ENCODE assay signal across 9 cellular contexts in the genomic region with DNA sequence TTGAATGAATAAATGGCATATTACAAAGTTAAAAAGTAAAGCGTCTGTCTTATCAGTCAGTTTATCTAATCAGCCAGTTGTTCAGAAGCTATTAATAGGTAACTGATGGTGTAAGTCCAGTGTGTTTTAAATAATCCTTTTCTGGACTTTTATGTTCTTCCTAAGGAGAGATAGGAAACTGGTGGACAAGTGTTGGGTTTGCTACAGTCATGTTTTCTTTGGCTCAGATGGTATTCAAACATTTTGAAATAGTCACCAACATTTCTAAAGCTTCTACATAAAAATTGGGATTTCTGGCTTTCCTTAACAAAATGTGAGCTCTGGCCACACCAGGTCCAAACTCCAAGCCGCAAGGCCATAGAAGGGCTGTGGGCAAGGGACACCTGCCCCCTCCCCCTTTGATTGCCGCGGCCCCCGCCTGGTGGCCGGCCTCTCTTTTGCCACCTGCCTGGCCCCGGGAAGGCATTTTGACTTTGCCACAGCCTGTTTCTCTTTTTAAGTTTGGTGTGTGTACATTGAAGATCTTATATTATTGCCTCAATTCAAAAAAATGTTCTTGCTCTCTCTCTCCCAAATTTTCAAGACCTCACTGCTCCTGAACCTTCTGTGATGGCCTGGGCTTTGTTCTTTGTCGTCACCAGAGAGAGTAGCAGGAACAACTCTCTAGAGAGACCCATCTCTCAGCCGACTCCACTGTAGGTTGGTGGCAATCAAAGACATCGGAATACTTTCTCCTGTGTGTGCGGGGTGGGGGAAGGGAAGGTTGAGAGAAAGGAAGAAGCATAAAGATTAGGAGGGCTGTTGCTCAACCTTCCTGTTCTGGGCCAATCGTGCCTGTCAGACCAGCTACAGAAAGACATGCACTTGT.
A peak's percentile ranks its signal among the peaks of the same experiment; 100 is the strongest.
DNase-seq lines count a peak whose midpoint lies in the region; ATAC-seq and TF ChIP-seq lines count a peak whose summit lies in the region.
"Had no signal": no experiment of that assay in that cellular context is flagged by ENCODE, and none has a peak within 500 bp of the region (broad histone marks: within the 10 kb centered on the region; RNA-seq: fewer than 3 reads in every experiment).

No MANE protein-coding gene starts in this region.

- no peak for TF ChIP-seq CTCF in DOHH2 (IDR thresholded peaks at IDR 0.05; ENCODE audit: low read depth, low read length, poor library complexity, severe bottlenecking)
- TF ChIP-seq CTCF in PC-9 (conservative IDR thresholded peaks at IDR 0.05): no peak
- no peak for TF ChIP-seq CTCF in colonic mucosa (IDR thresholded peaks at IDR 0.05)
- TF ChIP-seq CTCF in natural killer cell (IDR thresholded peaks at IDR 0.05): no peak

- peaks cover 8 to 11% of the 10 kb centered on the region in 2 donors for H3K4me1 Mint-ChIP-seq in natural killer cell

- DNase-seq in PC-9 (no peak), colonic mucosa (peak; percentile 82), natural killer cell (no peak), SJCRH30 (no peak), foreskin melanocyte (no peak)

- peak overlapping the region; percentile 28 for H3K4me3 Mint-ChIP-seq in natural killer cell

- H3K36me3 ChIP-seq in DOHH2 (ENCODE audit: control insufficient read depth, low read length) (no peaks in the 10 kb centered on the region), PC-9 (ENCODE audit: low read depth) (no peaks in the 10 kb centered on the region), colonic mucosa (no peaks in the 10 kb centered on the region), SJCRH30 (no peaks in the 10 kb centered on the region)
- H3K36me3 ChIP-seq: ascending aorta had no signal

- H3K4me3 ChIP-seq in DOHH2 (ENCODE audit: low read length): peak overlapping the region; percentile 53
- H3K4me3 ChIP-seq in PC-9: no peak overlapping the region
- H3K4me3 ChIP-seq in colonic mucosa: no peak overlapping the region
- no peak overlapping the region for H3K4me3 ChIP-seq in SJCRH30
- H3K4me3 ChIP-seq: ascending aorta had no signal

- POLR2A ChIA-PET in PC-9 (lab: Charles Lee; ENCODE audit: unreplicated experiment): no interaction called here

- H3K79me2 ChIP-seq in DOHH2 (ENCODE audit: control insufficient read depth, low read length): no peaks in the 10 kb centered on the region; the same call in 1 of the 2 replicates
- no peaks in the 10 kb centered on the region for H3K79me2 ChIP-seq in PC-9 (ENCODE audit: low read depth)

- H2AFZ ChIP-seq in PC-9: peak overlapping the region; percentile 53; the same call in 1 of the 2 replicates

- H3K9ac ChIP-seq in colonic mucosa (ENCODE audit: low read depth in 2 of 2, low read length in 2 of 2): peak overlapping the region in 1 of 2 donors; percentile 52

- H3K27ac ChIP-seq in DOHH2 (ENCODE audit: low read depth, low read length): peak overlapping the region; percentile 41
- 0 out of 2 replicates have a peak overlapping the region, but pooled peaks have one; percentile 22 for H3K27ac ChIP-seq in PC-9
- peak overlapping the region; percentile 28 for H3K27ac ChIP-seq in colonic mucosa
- H3K27ac ChIP-seq in SJCRH30: no peak overlapping the region
- H3K27ac ChIP-seq: ascending aorta had no signal

- H3F3A ChIP-seq in DOHH2 (ENCODE audit: control insufficient read depth, insufficient read depth) (peaks cover 10% of the 10 kb centered on the region; the same call in 1 of the 2 replicates), PC-9 (ENCODE audit: insufficient read depth, low read depth) (peaks cover 18% of the 10 kb centered on the region)

- peaks cover 4 to 24% of the 10 kb centered on the region in 2 donors for H3K27me3 Mint-ChIP-seq in natural killer cell (ENCODE audit: low read depth in 2 of 2)

- no peaks in the 10 kb centered on the region for H3K9me3 Mint-ChIP-seq in natural killer cell

- CTCF ChIA-PET in PC-9 (lab: Charles Lee): no interaction called here

- peak overlapping the region; percentile 77 for H3K4me2 ChIP-seq in DOHH2 (ENCODE audit: low read length)
- H3K4me2 ChIP-seq in PC-9: 0 out of 2 replicates have a peak overlapping the region, but pooled peaks have one; percentile 2

- H3K27ac Mint-ChIP-seq in natural killer cell: peak overlapping the region in 1 of 2 donors; percentile 3

- no peaks in the 10 kb centered on the region for H4K20me1 ChIP-seq in DOHH2 (ENCODE audit: control insufficient read depth, insufficient read depth, low read depth, low read length)
- no peaks in the 10 kb centered on the region for H4K20me1 ChIP-seq in PC-9 (ENCODE audit: insufficient read depth)

- no TSS peak for BruUV-seq in PC-9 (replicated peaks; lab: Mats Ljungman, UMichigan)

- ATAC-seq in natural killer cell (no peak), GM19035 (IDR thresholded peaks at IDR 0.05; ENCODE audit: unreplicated experiment) (no peak), HG02678 (IDR thresholded peaks at IDR 0.05; ENCODE audit: unreplicated experiment) (no peak)

- peaks cover 53% of the 10 kb centered on the region for H3K4me1 ChIP-seq in DOHH2 (ENCODE audit: control insufficient read depth, low read length)
- H3K4me1 ChIP-seq in PC-9 (replicated peaks; ENCODE audit: insufficient read depth): peaks cover 39% of the 10 kb centered on the region
- peaks cover 5% of the 10 kb centered on the region for H3K4me1 ChIP-seq in colonic mucosa
- H3K4me1 ChIP-seq in SJCRH30: peaks cover 23% of the 10 kb centered on the region

- intact Hi-C loops in PC-9 (cut with micrococcal nuclease; ENCODE audit: unreplicated experiment) (no loop called here), colonic mucosa (cut with DNase I) (no loop called here), natural killer cell (cut with micrococcal nuclease) (no loop called here)

- no peaks in the 10 kb centered on the region for H3K36me3 Mint-ChIP-seq in natural killer cell

- H3K9me3 ChIP-seq in DOHH2 (ENCODE audit: control insufficient read depth, insufficient read depth, low read length) (no peaks in the 10 kb centered on the region), PC-9 (ENCODE audit: insufficient read depth, low read depth) (no peaks in the 10 kb centered on the region), colonic mucosa (no peaks in the 10 kb centered on the region), SJCRH30 (replicated peaks) (0 out of 2 replicates have a peak, but pooled peaks cover 3% of the 10 kb centered on the region)
- H3K9me3 ChIP-seq: ascending aorta had no signal

- H3K9me2 ChIP-seq in DOHH2 (replicated peaks; ENCODE audit: control insufficient read depth, low read length) (no peaks in the 10 kb centered on the region), PC-9 (ENCODE audit: insufficient read depth) (no peaks in the 10 kb centered on the region)

- H3K27me3 ChIP-seq in DOHH2 (ENCODE audit: control insufficient read depth, low read length): no peaks in the 10 kb centered on the region
- H3K27me3 ChIP-seq in PC-9 (ENCODE audit: insufficient read depth, low read depth): no peaks in the 10 kb centered on the region
- no peaks in the 10 kb centered on the region for H3K27me3 ChIP-seq in colonic mucosa
- H3K27me3 ChIP-seq in SJCRH30: no peaks in the 10 kb centered on the region
- H3K27me3 ChIP-seq: ascending aorta had no signal
